Comparison of ENCODE assay signal across 17 cellular contexts in the genomic region with DNA sequence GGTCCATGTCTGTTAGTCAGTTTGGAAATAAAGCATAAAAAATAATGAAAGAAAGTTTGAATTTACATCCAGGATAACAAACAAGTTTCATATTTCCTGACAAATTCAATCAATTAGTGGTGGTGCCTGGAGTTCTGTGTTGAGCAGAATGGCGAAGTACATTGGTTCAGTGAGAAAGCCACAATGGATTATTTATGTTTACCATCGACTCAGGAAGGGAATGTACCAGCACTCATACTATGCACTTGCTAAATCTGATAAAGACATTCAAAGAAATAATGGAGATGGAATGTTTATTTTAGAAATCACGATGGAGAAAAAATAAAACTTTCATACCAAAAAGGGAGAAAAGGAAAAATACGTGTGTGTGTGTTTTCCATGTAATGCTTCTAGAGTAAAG. TPM values are rescaled to one million over a fixed set of nuclear protein-coding genes. Genes with fewer than 3 reads are reported as not detected.
DNase-seq lines count a peak whose midpoint lies in the region; ATAC-seq and TF ChIP-seq lines count a peak whose summit lies in the region.
"Had no signal": no experiment of that assay in that cellular context is flagged by ENCODE, and none has a peak within 500 bp of the region (broad histone marks: within the 10 kb centered on the region; RNA-seq: fewer than 3 reads in every experiment).

No MANE protein-coding gene starts in this region.

- no peaks in the 10 kb centered on the region for H4K20me1 ChIP-seq in OCI-LY7 (ENCODE audit: insufficient read depth, low read length)
- H4K20me1 ChIP-seq: BLaER1 treated with 17β-estradiol and CSF1 and Interleukin-3, amounts not matched to agents 10 nM and 100 nM had no signal

- no peak for TF ChIP-seq CTCF in OCI-LY7 (conservative IDR thresholded peaks at IDR 0.05; ENCODE audit: low read length)
- TF ChIP-seq CTCF in astrocyte of the spinal cord (IDR thresholded peaks at IDR 0.05; ENCODE audit: low read depth, low read length): no peak

- 81% methylated on average over 4 of the region's 4 CpGs for WGBS in right cardiac atrium

- intact Hi-C loops in OCI-LY7 (cut with micrococcal nuclease; ENCODE audit: unreplicated experiment) (no loop called here), right cardiac atrium (cut with DNase I) (no loop called here)

- H3K4me3 ChIP-seq in ACC112 (ENCODE audit: low read depth, low read length): no peak overlapping the region
- no peak overlapping the region for H3K4me3 ChIP-seq in OCI-LY7 (ENCODE audit: low read depth, low read length, poor library complexity, severe bottlenecking)
- H3K4me3 ChIP-seq in astrocyte of the spinal cord (ENCODE audit: low read depth, low read length): no peak overlapping the region
- H3K4me3 ChIP-seq in right cardiac atrium (ENCODE audit: low read length): no peak overlapping the region
- H3K4me3 ChIP-seq: BLaER1 treated with 17β-estradiol and CSF1 and Interleukin-3, amounts not matched to agents 10 nM and 100 nM had no signal

- BruUV-seq in OCI-LY7 (replicated peaks; lab: Mats Ljungman, UMichigan): no TSS peak

- peak overlapping the region; percentile 7 for H2AFZ ChIP-seq in ACC112 (ENCODE audit: low read length, unreplicated experiment)
- H2AFZ ChIP-seq in OCI-LY7 (ENCODE audit: low read length): 0 out of 2 replicates have a peak overlapping the region, but pooled peaks have one; percentile 38

- DNase-seq in OCI-LY7 (ENCODE audit: low spot score) (no peak), astrocyte of the spinal cord (ENCODE audit: low read depth, low spot score) (peak; percentile 31), iris pigment epithelial cell (ENCODE audit: low read depth) (peak; percentile 77), NCI-H187 (lab: John Stamatoyannopoulos, UW) (no peak), amygdala (lab: John Stamatoyannopoulos, UW) (no peak), right cardiac atrium (no peak), HCEC 1CT (no peak)
- DNase-seq: 8988T; ACHN; Calu3; CD4-positive, CD25-positive, alpha-beta regulatory T cell; DMS 273 treated with DMSO at 0.1 percent for 48 hours; GOT3; H9 had no signal

- in situ Hi-C loops in astrocyte of the spinal cord (cut with HindIII; ENCODE audit: low sequenced_read_pairs): no loop called here

- CTCF ChIA-PET in OCI-LY7 (lab: Charles Lee; ENCODE audit: unreplicated experiment): no interaction called here

- no peak overlapping the region for H3K4me2 ChIP-seq in OCI-LY7 (ENCODE audit: low read length)
- H3K4me2 ChIP-seq: BLaER1 treated with 17β-estradiol and CSF1 and Interleukin-3, amounts not matched to agents 10 nM and 100 nM had no signal

- no peak overlapping the region for H3K27ac ChIP-seq in ACC112 (ENCODE audit: low read depth, low read length)
- H3K27ac ChIP-seq in OCI-LY7 (ENCODE audit: low read depth, low read length, poor library complexity, severe bottlenecking): no peak overlapping the region
- no peak overlapping the region for H3K27ac ChIP-seq in right cardiac atrium (ENCODE audit: low read length)
- H3K27ac ChIP-seq: BLaER1 treated with 17β-estradiol and CSF1 and Interleukin-3, amounts not matched to agents 10 nM and 100 nM had no signal

- H3K27me3 ChIP-seq in ACC112 (ENCODE audit: insufficient read depth, low read length): no peaks in the 10 kb centered on the region
- H3K27me3 ChIP-seq in right cardiac atrium (ENCODE audit: control insufficient read depth, insufficient read depth): no peaks in the 10 kb centered on the region
- H3K27me3 ChIP-seq: BLaER1 treated with 17β-estradiol and CSF1 and Interleukin-3, amounts not matched to agents 10 nM and 100 nM had no signal

- H3K36me3 ChIP-seq in ACC112 (ENCODE audit: insufficient read depth, low read length) (no peaks in the 10 kb centered on the region), OCI-LY7 (ENCODE audit: insufficient read depth, low read length) (no peaks in the 10 kb centered on the region)
- H3K36me3 ChIP-seq: BLaER1 treated with 17β-estradiol and CSF1 and Interleukin-3, amounts not matched to agents 10 nM and 100 nM had no signal

- H3K9me3 ChIP-seq in OCI-LY7 (ENCODE audit: low read length) (peaks cover 9% of the 10 kb centered on the region), right cardiac atrium (ENCODE audit: control insufficient read depth, low read length) (no peaks in the 10 kb centered on the region)
- H3K9me3 ChIP-seq: BLaER1 treated with 17β-estradiol and CSF1 and Interleukin-3, amounts not matched to agents 10 nM and 100 nM had no signal

- no peaks in the 10 kb centered on the region for H3K9me2 ChIP-seq in OCI-LY7 (ENCODE audit: insufficient read depth, low read length)

- POLR2A ChIA-PET in OCI-LY7 (lab: Charles Lee): no interaction called here

- H3K4me1 ChIP-seq in ACC112 (ENCODE audit: control insufficient read depth, insufficient read depth, low read length, unreplicated experiment) (peaks cover 35% of the 10 kb centered on the region), OCI-LY7 (ENCODE audit: insufficient read depth, low read length, poor library complexity, severe bottlenecking) (no peaks in the 10 kb centered on the region), right cardiac atrium (ENCODE audit: control insufficient read depth, insufficient read depth, low read length) (no peaks in the 10 kb centered on the region)

- ATAC-seq in right cardiac atrium: no peak
- ATAC-seq: HepG2 had no signal

- H3K79me2 ChIP-seq in ACC112 (ENCODE audit: control insufficient read depth, insufficient read depth, low read length, unreplicated experiment): no peaks in the 10 kb centered on the region
- H3K79me2 ChIP-seq in OCI-LY7 (ENCODE audit: insufficient read depth, low read depth, low read length): no peaks in the 10 kb centered on the region

RNA-seq across cellular contexts. Expression of a gene that starts 45.3 kb away (rescaled TPM):
- total RNA-seq in OCI-LY7 (2014; rRNA removed; shearing (Covaris generic)): 118 TPM in 2 replicates
- total RNA-seq in OCI-LY7 (2022) (84.4 and 117 TPM in 2 replicates), right cardiac atrium (1 to 10 TPM in 3 of 4 donors, under 1 TPM in 1; 0.88 to 3.5 (median 2.7) TPM)
- 2.5 TPM for polyA plus RNA-seq in right cardiac atrium
- total RNA-seq: CD4-positive, CD25-positive, alpha-beta regulatory T cell; HepG2 had no signal
- polyA plus RNA-seq: HepG2 had no signal

Comparison
In these comparisons a context has a peak if more than half of its experiments do, and no peak if none do; other contexts are left out.
1. DNase-seq: peak in astrocyte of the spinal cord (single experiment) and iris pigment epithelial cell (single experiment); none in OCI-LY7 (single experiment), NCI-H187 (0 of 2), amygdala (0 of 56), right cardiac atrium (0 of 3) and HCEC 1CT (single experiment).
2. RNA of a gene that starts 45.3 kb away (total RNA-seq): 84.4 to 118 TPM in OCI-LY7; 0.88 to 3.5 TPM in right cardiac atrium; every median in the first group is over 10 times any median in the second.